In genomic region chr12:25839470-25839869, GRCh38 we compare ENCODE assay signal across 3 cellular contexts.
TF ChIP-seq lines count a peak whose summit lies in the region.

No MANE protein-coding gene starts in this region.

TF ChIP-seq in SK-N-SH, 30 proteins besides CTCF, POLR2A, EP300 and RAD21:
- no peak for TF ChIP-seq GABPA (IDR thresholded peaks at IDR 0.05; ENCODE audit: low read depth)
- TF ChIP-seq TCF12 (IDR thresholded peaks at IDR 0.05): no peak
- no peak for TF ChIP-seq REST (IDR thresholded peaks at IDR 0.05; ENCODE audit: low read depth, low read length)
- TF ChIP-seq FOSL2 (IDR thresholded peaks at IDR 0.05; ENCODE audit: borderline replicate concordance, low read depth): 0 out of 2 replicates have a peak, but pooled peaks have one; percentile 9

TF ChIP-seq in SK-N-SH treated with all-trans-retinoic acid at 6 μM for 48 hours, 23 proteins besides CTCF, POLR2A, EP300 and RAD21:
- TF ChIP-seq ESRRG (CRISPR knock-in tag; IDR thresholded peaks at IDR 0.05) (no peak), ZC3H10 (CRISPR knock-in tag; IDR thresholded peaks at IDR 0.05) (no peak)

TF ChIP-seq in endothelial cell of umbilical vein, 7 proteins besides CTCF, POLR2A, EP300 and RAD21 (continued from another document):
- TF ChIP-seq GATA2 (IDR thresholded peaks at IDR 0.05; ENCODE audit: insufficient read depth, insufficient read length, low read depth, low read length): no peak
- TF ChIP-seq JUN (IDR thresholded peaks at IDR 0.05; ENCODE audit: borderline replicate concordance, insufficient read depth, insufficient read length, low read depth): peak; percentile 69
